Comparison of ENCODE assay signal across 22 cellular contexts in the genomic region with DNA sequence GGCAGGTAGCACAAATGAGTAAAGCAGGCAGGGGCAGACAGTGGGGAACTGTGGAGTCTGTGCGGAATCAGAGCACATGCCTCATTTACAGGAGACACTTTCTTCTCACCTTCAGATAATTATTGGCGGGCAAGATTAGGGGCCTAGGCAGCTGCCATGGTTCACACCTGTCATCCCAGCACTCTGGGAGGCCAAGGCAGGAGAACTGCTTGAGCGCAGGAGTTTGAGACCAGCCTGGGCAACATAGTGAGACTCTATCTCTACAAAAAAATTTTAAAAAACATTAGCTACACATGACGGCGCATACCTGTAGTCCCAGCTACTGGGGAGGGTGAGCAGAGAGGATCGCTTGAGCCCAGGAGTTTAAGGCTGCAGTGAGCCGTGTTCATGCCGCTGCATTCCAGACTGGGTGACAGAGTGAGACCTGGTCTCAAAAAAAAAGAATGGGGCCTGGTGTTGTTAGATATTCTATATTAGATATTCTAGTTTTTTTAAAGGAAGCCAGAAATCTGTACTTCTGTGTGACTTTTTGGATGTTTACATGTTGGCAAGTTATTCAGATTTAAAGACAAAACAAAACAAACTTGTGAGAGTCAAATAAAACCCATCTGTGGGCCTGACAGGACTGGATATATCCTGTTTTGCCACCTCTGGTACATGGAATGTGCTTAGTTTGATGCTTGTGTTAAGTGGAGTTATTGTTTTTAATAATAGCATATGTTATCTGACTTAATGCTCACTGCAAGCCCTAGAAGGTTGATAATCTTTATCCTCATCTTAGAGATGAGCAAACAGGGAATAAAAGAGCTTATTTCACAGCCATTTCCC. TPM values are rescaled to one million over a fixed set of nuclear protein-coding genes. Genes with fewer than 3 reads are reported as not detected.
DNase-seq lines count a peak whose midpoint lies in the region; ATAC-seq and TF ChIP-seq lines count a peak whose summit lies in the region.
"Had no signal": no experiment of that assay in that cellular context is flagged by ENCODE, and none has a peak within 500 bp of the region (broad histone marks: within the 10 kb centered on the region; RNA-seq: fewer than 3 reads in every experiment).

No MANE protein-coding gene starts in this region.

- TF ChIP-seq POLR2A in tibial nerve (IDR thresholded peaks at IDR 0.05): no peak

- H4K20me1 ChIP-seq in SK-N-SH (ENCODE audit: insufficient read depth): no peaks in the 10 kb centered on the region

- H3K4me1 ChIP-seq in SK-N-SH (ENCODE audit: control insufficient read depth in 1 of 2, insufficient read depth in 2 of 2, low read depth in 1 of 2, low read length in 1 of 2): peaks cover 38 to 50% of the 10 kb centered on the region in 2 experiments
- H3K4me1 ChIP-seq in tibial nerve: peaks cover 0 to 82% (median 40%) of the 10 kb centered on the region in 4 donors
- H3K4me1 ChIP-seq: prostate gland had no signal

- peaks cover 10% of the 10 kb centered on the region; the same call in 1 of the 2 replicates for H3K79me2 ChIP-seq in SK-N-SH (ENCODE audit: insufficient read depth)

- H3K27me3 ChIP-seq in SK-N-SH (ENCODE audit: insufficient read depth) (no peaks in the 10 kb centered on the region), tibial nerve (no peaks in the 10 kb centered on the region)
- H3K27me3 ChIP-seq: neural progenitor cell, SJSA1 had no signal

- TF ChIP-seq CTCF in SK-N-SH (IDR thresholded peaks at IDR 0.05): no peak
- no peak for TF ChIP-seq CTCF in tibial nerve (IDR thresholded peaks at IDR 0.05)

- ATAC-seq in SK-N-SH treated with all-trans-retinoic acid at 6 μM for 48 hours: no peak
- ATAC-seq: stimulated activated memory B cell treated with anti-CD40 and anti-IgM and Interleukin-4, amounts not matched to agents 10 μg/mL and 1 μg/mL and 100 μg/mL, for 72 hours; T-helper 17 cell had no signal

- CTCF ChIA-PET in SK-N-SH (lab: Yijun Ruan, JAX): interaction anchor here (1.0 to 5.5 kb wide), 6 partner anchors 9 to 44 kb away, joined by 3 to 47 read pairs (median 7); no protein-coding TSS in a partner anchor

- H3K9me3 ChIP-seq in SK-N-SH (no peaks in the 10 kb centered on the region), tibial nerve (no peaks in the 10 kb centered on the region)
- H3K9me3 ChIP-seq: left lung, prostate gland, SJSA1, thoracic aorta had no signal

- H3K27ac ChIP-seq in SK-N-SH (ENCODE audit: low read depth in 2 of 2, low read length in 1 of 2) (peak overlapping the region; percentile 85 to 94), cingulate gyrus (ENCODE audit: low read depth, low read length) (peak overlapping the region; percentile 85), tibial nerve (peak overlapping the region in 3 of 4 donors; percentile 23 to 76 (median 65))
- H3K27ac ChIP-seq: prostate gland, SJSA1 had no signal

- H3K36me3 ChIP-seq in SK-N-SH (replicated peaks in 1 of 2; ENCODE audit: control insufficient read depth in 1 of 2, insufficient read depth in 2 of 2, low read length in 1 of 2) (peaks cover 61 to 66% of the 10 kb centered on the region in 2 experiments), tibial nerve (peaks cover 0 to 17% (median 0%) of the 10 kb centered on the region in 3 donors)
- H3K36me3 ChIP-seq: left lung, neural progenitor cell, prostate gland had no signal

- TF ChIP-seq RAD21 in SK-N-SH (IDR thresholded peaks at IDR 0.05; ENCODE audit: low read length): no peak

- POLR2A ChIA-PET in SK-N-SH (lab: Yijun Ruan, JAX): interaction anchor here (0.9 kb wide), 1 partner anchor 9 kb away, joined by 4 read pairs; no protein-coding TSS in a partner anchor

- DNase-seq in SK-N-SH: no peak
- peak; percentile 78 for DNase-seq in mesenteric fat pad (ENCODE audit: low spot score)
- DNase-seq in tibial nerve (ENCODE audit: low spot score in 2 of 2): no peak
- DNase-seq in NOMO-1 treated with dmso at 0.1 percent for 144 hours (lab: John Stamatoyannopoulos, UW; ENCODE audit: unreplicated experiment): no peak
- no peak for DNase-seq in iPS-NIHi7 (ENCODE audit: extremely low spot score)
- no peak for DNase-seq in G401 (ENCODE audit: low spot score)
- DNase-seq: activated CD4-positive, alpha-beta T cell treated with anti-CD3 and anti-CD28 coated beads, Interleukin-2, amount 50 U/mL, for 4 hours; activated effector memory CD4-positive, alpha-beta T cell treated with anti-CD3 and anti-CD28 coated beads, Interleukin-2, amount 50 U/mL, for 16 hours; glutamatergic neuron; GOT3; left lung; NCI-H2029 treated with DMSO at 0.1 percent for 48 hours; NCI-H226; T-helper 17 cell had no signal

- no peak for TF ChIP-seq EP300 in SK-N-SH (IDR thresholded peaks at IDR 0.05; ENCODE audit: borderline replicate concordance in 1 of 2, low read depth in 1 of 2, low read length in 1 of 2)
- TF ChIP-seq EP300 in tibial nerve (IDR thresholded peaks at IDR 0.05): no peak

- H3K4me3 ChIP-seq in SK-N-SH (ENCODE audit: low read depth in 2 of 2, low read length in 1 of 2): no peak overlapping the region
- no peak overlapping the region for H3K4me3 ChIP-seq in tibial nerve
- H3K4me3 ChIP-seq: left lung, neural progenitor cell, prostate gland, SJSA1, skin epidermis, thoracic aorta had no signal

- H3K9me2 ChIP-seq in SK-N-SH: no peaks in the 10 kb centered on the region

- in situ Hi-C loops in G401 (cut with HindIII; ENCODE audit: low sequenced_read_pairs): no loop called here

- no peak overlapping the region for H2AFZ ChIP-seq in SK-N-SH (ENCODE audit: low read depth)
- H2AFZ ChIP-seq: neural progenitor cell had no signal

- H3F3A ChIP-seq in SK-N-SH (replicated peaks; ENCODE audit: insufficient read depth): peaks cover 68% of the 10 kb centered on the region

- WGBS in SK-N-SH (ENCODE audit: low lambda C conversion rate): 98% methylated on average over 8 of the region's 8 CpGs
- WGBS in tibial nerve, 2 donors: 87 to 89% methylated on average over 8 of the region's 8 CpGs

- H3K4me2 ChIP-seq in SK-N-SH: no peak overlapping the region
- H3K4me2 ChIP-seq: neural progenitor cell had no signal

- H3K9ac ChIP-seq in SK-N-SH: no peak overlapping the region
- H3K9ac ChIP-seq: neural progenitor cell had no signal

TF ChIP-seq in SK-N-SH, 30 proteins besides CTCF, POLR2A, EP300 and RAD21:
- TF ChIP-seq, protein P1, sequence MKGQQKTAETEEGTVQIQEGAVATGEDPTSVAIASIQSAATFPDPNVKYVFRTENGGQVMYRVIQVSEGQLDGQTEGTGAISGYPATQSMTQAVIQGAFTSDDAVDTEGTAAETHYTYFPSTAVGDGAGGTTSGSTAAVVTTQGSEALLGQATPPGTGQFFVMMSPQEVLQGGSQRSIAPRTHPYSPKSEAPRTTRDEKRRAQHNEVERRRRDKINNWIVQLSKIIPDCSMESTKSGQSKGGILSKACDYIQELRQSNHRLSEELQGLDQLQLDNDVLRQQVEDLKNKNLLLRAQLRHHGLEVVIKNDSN (IDR thresholded peaks at IDR 0.05; ENCODE audit: borderline replicate concordance, low read depth): no peak
- TF ChIP-seq NFIC (IDR thresholded peaks at IDR 0.05; ENCODE audit: borderline replicate concordance) (no peak), YY1 (IDR thresholded peaks at IDR 0.05; ENCODE audit: low read depth) (no peak), RCOR1 (IDR thresholded peaks at IDR 0.05; ENCODE audit: low read length) (no peak)

TF ChIP-seq in SK-N-SH treated with all-trans-retinoic acid at 6 μM for 48 hours, 23 proteins besides CTCF, POLR2A, EP300 and RAD21:
- TF ChIP-seq ZNF565 (CRISPR knock-in tag; conservative IDR thresholded peaks at IDR 0.05; ENCODE audit: low read depth): no peak
- no peak for TF ChIP-seq TCF4 (CRISPR knock-in tag; IDR thresholded peaks at IDR 0.05; ENCODE audit: borderline replicate concordance)
- TF ChIP-seq RARB (CRISPR knock-in tag; IDR thresholded peaks at IDR 0.05): no peak

RNA-seq across cellular contexts. Expression of gene LPCAT2, which starts 4.9 kb away (rescaled TPM):
- 9.1 and 14.5 TPM in 2 replicates for polyA plus RNA-seq in SK-N-SH (2012; rRNA removed)
- 12.4 and 14.1 TPM in 2 replicates for polyA plus RNA-seq in SK-N-SH (2012; cell fraction: cytosol; rRNA removed)
- 18.9 and 28.5 TPM in 2 replicates for polyA plus RNA-seq in SK-N-SH (2012; cell fraction: nucleus; rRNA removed)
- total RNA-seq in mesenteric fat pad (15.7 TPM), tibial nerve (10 to 100 TPM; 14.9 to 33.4 (median 24.0) TPM)
- not detected in 2 replicates for total RNA-seq in G401 (2014; rRNA removed; shearing (Covaris generic))

RNA-seq across cellular contexts. Expression of gene MMP2, which starts 24.9 kb away (rescaled TPM):
- 963 and 1,101 TPM in 2 replicates for polyA plus RNA-seq in SK-N-SH (2012; rRNA removed)
- polyA plus RNA-seq in SK-N-SH (2012; cell fraction: cytosol; rRNA removed): 657 and 848 TPM in 2 replicates
- 471 and 582 TPM in 2 replicates for polyA plus RNA-seq in SK-N-SH (2012; cell fraction: nucleus; rRNA removed)
- 521 TPM for total RNA-seq in mesenteric fat pad
- total RNA-seq in tibial nerve: 100 to 1,000 TPM; 153 to 525 (median 245) TPM
- total RNA-seq in G401 (2014; rRNA removed; shearing (Covaris generic)): not detected in 2 replicates
- total RNA-seq: T-helper 17 cell had no signal

Comparison
In these comparisons a context has a peak if more than half of its experiments do, and no peak if none do; other contexts are left out.
1. RNA of gene LPCAT2, which starts 4.9 kb away (total RNA-seq): 14.9 to 33.4 TPM in tibial nerve and 15.7 TPM in mesenteric fat pad (single experiment); not detected in G401; every median in the first group is over 10 times any median in the second.
2. RNA of gene MMP2, which starts 24.9 kb away (total RNA-seq): 521 TPM in mesenteric fat pad (single experiment) and 153 to 525 TPM in tibial nerve; not detected in G401; every median in the first group is over 100 times any median in the second.
3. Peak in every context shown above with its lines, with median percentiles within 50 percentile points of each other: H3K27ac ChIP-seq.